1 cellular context compared by ENCODE assay signal in the genomic region with DNA sequence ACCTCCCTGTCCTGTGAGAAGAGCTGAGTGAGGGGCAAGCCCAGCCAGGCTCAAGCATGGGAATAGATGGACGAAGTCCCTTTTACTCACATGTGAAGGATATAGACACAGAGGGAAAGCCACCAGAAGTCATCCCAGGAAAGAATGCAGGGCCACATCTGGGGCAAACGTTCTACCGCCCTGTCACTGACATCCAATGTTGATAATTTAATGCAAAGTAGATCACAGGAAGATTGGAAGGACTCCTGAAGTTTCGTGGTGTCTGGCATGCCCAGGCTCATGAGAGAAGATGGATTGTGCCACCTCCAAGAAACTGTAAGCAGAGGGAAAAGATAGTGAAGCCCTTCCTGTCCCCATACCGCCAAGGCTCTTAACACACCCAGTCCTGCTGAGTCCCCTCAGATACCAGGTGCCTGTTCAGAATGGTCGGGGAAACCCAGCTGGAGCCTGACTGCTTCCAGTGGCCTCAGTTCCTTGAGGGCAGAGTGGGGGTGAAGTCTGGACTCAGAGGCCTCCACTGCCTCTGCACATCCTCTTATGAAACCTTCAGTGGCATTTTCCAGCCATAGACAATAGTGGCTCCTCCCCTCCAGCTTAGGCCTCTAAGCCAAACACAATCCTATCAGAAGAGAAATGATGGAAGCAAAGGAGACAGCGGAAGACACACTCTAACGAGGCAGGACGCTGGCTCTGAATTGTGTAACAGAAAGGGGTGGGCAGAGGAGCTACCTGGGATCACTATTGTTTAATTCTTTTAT.
TF ChIP-seq lines count a peak whose summit lies in the region.

No MANE protein-coding gene starts in this region.

TF ChIP-seq in K562, 482 proteins besides CTCF, POLR2A, EP300 and RAD21 (continued from another document):
- no peak for TF ChIP-seq TSC22D4 (tag; IDR thresholded peaks at IDR 0.05)
- no peak for TF ChIP-seq STAT5B (CRISPR knock-in tag; IDR thresholded peaks at IDR 0.05)
- TF ChIP-seq, protein P1, sequence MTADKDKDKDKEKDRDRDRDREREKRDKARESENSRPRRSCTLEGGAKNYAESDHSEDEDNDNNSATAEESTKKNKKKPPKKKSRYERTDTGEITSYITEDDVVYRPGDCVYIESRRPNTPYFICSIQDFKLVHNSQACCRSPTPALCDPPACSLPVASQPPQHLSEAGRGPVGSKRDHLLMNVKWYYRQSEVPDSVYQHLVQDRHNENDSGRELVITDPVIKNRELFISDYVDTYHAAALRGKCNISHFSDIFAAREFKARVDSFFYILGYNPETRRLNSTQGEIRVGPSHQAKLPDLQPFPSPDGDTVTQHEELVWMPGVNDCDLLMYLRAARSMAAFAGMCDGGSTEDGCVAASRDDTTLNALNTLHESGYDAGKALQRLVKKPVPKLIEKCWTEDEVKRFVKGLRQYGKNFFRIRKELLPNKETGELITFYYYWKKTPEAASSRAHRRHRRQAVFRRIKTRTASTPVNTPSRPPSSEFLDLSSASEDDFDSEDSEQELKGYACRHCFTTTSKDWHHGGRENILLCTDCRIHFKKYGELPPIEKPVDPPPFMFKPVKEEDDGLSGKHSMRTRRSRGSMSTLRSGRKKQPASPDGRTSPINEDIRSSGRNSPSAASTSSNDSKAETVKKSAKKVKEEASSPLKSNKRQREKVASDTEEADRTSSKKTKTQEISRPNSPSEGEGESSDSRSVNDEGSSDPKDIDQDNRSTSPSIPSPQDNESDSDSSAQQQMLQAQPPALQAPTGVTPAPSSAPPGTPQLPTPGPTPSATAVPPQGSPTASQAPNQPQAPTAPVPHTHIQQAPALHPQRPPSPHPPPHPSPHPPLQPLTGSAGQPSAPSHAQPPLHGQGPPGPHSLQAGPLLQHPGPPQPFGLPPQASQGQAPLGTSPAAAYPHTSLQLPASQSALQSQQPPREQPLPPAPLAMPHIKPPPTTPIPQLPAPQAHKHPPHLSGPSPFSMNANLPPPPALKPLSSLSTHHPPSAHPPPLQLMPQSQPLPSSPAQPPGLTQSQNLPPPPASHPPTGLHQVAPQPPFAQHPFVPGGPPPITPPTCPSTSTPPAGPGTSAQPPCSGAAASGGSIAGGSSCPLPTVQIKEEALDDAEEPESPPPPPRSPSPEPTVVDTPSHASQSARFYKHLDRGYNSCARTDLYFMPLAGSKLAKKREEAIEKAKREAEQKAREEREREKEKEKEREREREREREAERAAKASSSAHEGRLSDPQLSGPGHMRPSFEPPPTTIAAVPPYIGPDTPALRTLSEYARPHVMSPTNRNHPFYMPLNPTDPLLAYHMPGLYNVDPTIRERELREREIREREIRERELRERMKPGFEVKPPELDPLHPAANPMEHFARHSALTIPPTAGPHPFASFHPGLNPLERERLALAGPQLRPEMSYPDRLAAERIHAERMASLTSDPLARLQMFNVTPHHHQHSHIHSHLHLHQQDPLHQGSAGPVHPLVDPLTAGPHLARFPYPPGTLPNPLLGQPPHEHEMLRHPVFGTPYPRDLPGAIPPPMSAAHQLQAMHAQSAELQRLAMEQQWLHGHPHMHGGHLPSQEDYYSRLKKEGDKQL (CRISPR knock-in tag; IDR thresholded peaks at IDR 0.05; ENCODE audit: borderline replicate concordance) = no peak
- TF ChIP-seq SLC30A9 (CRISPR knock-in tag; IDR thresholded peaks at IDR 0.05) = no peak
- TF ChIP-seq PCBP2 (IDR thresholded peaks at IDR 0.05; ENCODE audit: low read depth, low read length, poor library complexity, severe bottlenecking) = no peak
- no peak for TF ChIP-seq ARNT (IDR thresholded peaks at IDR 0.05)
- TF ChIP-seq, protein P2, sequence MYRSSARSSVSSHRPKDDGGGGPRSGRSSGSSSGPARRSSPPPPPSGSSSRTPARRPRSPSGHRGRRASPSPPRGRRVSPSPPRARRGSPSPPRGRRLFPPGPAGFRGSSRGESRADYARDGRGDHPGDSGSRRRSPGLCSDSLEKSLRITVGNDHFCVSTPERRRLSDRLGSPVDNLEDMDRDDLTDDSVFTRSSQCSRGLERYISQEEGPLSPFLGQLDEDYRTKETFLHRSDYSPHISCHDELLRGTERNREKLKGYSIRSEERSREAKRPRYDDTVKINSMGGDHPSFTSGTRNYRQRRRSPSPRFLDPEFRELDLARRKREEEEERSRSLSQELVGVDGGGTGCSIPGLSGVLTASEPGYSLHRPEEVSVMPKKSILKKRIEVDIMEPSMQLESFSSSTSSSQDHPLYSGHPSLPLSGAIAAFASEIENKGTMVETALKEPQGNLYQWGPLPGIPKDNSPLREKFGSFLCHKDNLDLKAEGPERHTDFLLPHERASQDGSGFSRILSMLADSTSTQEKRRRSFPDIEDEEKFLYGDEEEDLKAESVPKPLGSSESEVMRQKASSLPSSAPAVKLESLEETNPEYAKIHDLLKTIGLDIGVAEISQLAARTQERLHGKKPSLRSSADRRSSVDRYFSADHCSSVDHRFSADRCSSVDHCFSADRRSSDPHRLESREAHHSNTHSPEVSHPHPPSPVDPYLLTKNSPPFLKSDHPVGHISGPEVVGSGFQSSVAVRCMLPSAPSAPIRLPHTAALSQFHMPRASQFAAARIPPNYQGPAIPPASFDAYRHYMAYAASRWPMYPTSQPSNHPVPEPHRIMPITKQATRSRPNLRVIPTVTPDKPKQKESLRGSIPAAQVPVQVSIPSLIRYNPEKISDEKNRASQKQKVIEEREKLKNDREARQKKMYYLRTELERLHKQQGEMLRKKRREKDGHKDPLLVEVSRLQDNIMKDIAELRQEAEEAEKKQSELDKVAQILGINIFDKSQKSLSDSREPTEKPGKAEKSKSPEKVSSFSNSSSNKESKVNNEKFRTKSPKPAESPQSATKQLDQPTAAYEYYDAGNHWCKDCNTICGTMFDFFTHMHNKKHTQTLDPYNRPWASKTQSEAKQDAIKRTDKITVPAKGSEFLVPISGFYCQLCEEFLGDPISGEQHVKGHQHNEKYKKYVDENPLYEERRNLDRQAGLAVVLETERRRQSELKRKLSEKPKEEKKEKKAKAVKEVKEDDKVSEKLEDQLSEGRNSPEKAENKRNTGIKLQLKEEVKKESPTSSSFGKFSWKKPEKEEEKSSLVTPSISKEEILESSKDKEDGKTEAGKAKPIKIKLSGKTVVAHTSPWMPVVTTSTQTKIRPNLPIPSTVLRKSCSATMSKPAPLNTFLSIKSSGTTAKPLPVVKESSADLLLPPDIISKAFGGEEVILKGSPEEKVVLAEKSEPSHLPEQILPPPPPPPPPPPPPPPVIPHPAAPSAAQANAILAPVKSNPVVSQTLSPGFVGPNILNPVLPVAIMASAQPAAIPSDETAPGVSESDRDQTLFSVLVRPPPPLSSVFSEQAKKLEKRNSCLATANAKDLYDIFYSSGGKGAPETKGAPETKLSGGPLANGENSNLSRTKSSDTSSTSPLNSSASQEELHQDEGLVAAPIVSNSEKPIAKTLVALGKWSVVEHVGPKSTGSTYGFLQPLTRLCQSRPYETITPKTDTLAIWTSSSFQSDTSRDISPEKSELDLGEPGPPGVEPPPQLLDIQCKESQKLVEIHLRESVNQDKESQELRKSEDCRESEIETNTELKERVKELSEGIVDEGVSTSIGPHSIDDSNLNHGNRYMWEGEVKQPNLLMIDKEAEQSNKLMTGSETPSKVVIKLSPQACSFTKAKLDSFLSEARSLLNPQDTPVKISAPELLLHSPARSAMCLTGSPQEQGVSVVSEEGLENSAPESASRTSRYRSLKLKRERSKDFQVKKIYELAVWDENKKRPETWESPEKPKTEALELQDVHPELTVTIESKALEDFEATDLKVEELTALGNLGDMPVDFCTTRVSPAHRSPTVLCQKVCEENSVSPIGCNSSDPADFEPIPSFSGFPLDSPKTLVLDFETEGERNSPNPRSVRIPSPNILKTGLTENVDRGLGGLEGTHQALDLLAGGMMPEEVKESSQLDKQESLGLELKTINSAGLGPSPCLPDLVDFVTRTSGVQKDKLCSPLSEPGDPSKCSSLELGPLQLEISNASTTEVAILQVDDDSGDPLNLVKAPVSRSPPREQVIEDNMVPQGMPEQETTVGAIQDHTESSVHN (IDR thresholded peaks at IDR 0.05; ENCODE audit: borderline replicate concordance in 1 of 2, low read depth in 1 of 2) = no peak
- no peak for TF ChIP-seq SETDB1 (IDR thresholded peaks at IDR 0.05; ENCODE audit: low read length)
- no peak for TF ChIP-seq RBM17 (IDR thresholded peaks at IDR 0.05; ENCODE audit: borderline replicate concordance, low read depth, low read length)
- TF ChIP-seq, protein P3, sequence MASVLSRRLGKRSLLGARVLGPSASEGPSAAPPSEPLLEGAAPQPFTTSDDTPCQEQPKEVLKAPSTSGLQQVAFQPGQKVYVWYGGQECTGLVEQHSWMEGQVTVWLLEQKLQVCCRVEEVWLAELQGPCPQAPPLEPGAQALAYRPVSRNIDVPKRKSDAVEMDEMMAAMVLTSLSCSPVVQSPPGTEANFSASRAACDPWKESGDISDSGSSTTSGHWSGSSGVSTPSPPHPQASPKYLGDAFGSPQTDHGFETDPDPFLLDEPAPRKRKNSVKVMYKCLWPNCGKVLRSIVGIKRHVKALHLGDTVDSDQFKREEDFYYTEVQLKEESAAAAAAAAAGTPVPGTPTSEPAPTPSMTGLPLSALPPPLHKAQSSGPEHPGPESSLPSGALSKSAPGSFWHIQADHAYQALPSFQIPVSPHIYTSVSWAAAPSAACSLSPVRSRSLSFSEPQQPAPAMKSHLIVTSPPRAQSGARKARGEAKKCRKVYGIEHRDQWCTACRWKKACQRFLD (CRISPR knock-in tag; IDR thresholded peaks at IDR 0.05) = no peak
